ENCODE assay signal across 8 cellular contexts in genomic region chr7:101217388-101218235, GRCh38. TPM values are rescaled to one million over a fixed set of nuclear protein-coding genes. Genes with fewer than 3 reads are reported as not detected.
DNase-seq lines count a peak whose midpoint lies in the region; ATAC-seq and TF ChIP-seq lines count a peak whose summit lies in the region.

PLOD3 (minus strand) TSS chr7:101217581; CDS start chr7:101217274, 307 bp downstream.
ZNHIT1 (plus strand) TSS chr7:101218165; CDS start chr7:101218196, 31 bp downstream.

- H3K27me3 ChIP-seq in spleen (replicated peaks in 1 of 7) = no peaks in the 10 kb centered on the region

- peaks cover 0 to 55% (median 23%) of the 10 kb centered on the region in 6 donors for H3K36me3 ChIP-seq in spleen

- H3K9me3 ChIP-seq in spleen = no peaks in the 10 kb centered on the region

- peak in 7 of 11 experiments; percentile 18 to 42 (median 35) for TF ChIP-seq CTCF in spleen (IDR thresholded peaks at IDR 0.05 in 8 of 11, conservative IDR thresholded peaks at IDR 0.05 in 3 of 11)

- DNase-seq in AG08396 (ENCODE audit: low spot score) = peak; percentile 100
- peak; percentile 98 for DNase-seq in NCI-H345 treated with DMSO at 0.1 percent for 48 hours (lab: John Stamatoyannopoulos, UW; ENCODE audit: unreplicated experiment)
- peak; percentile 86 to 92 (median 88) for DNase-seq in activated CD4-positive, CD25-positive, alpha-beta regulatory T cell (lab: John Stamatoyannopoulos, UW)
- DNase-seq in central memory CD4-positive, alpha-beta T cell = peak; percentile 96
- peak; percentile 100 for DNase-seq in inferior parietal cortex (ENCODE audit: extremely low spot score)
- DNase-seq in spleen = peak; percentile 96

- H3K4me1 ChIP-seq in spleen = peaks cover 20 to 74% (median 48%) of the 10 kb centered on the region in 6 donors

- peak within 1 kb of the TSS; percentile 66 to 97 (median 94) for H3K27ac ChIP-seq in spleen

- WGBS in spleen, 5 donors = 0 to 1% (median 1%) methylated on average over 35 to 57 of the region's 57 CpGs

- H3K4me3 ChIP-seq in spleen = peak within 1 kb of the TSS; percentile 65 to 92 (median 88)

- intact Hi-C loops in spleen (cut with DNase I; ENCODE audit: low total_unique reads) = no loop called here

- TF ChIP-seq POLR2A in spleen (IDR thresholded peaks at IDR 0.05) = no peak

- ATAC-seq in GM19023 (IDR thresholded peaks at IDR 0.05; ENCODE audit: unreplicated experiment) (peak; percentile 62), HG03280 (IDR thresholded peaks at IDR 0.05; ENCODE audit: unreplicated experiment) (peak; percentile 61)

RNA-seq across cellular contexts. Expression of gene PLOD3, which starts in this region (rescaled TPM):
- 10 to 100 TPM; 36.4 to 72.5 (median 59.5) TPM for total RNA-seq in spleen
- 10 to 100 TPM; 20.4 to 42.4 (median 25.4) TPM for polyA plus RNA-seq in spleen

RNA-seq across cellular contexts. Expression of gene ZNHIT1, which starts in this region (rescaled TPM):
- 10 to 100 TPM; 47.3 to 69.3 (median 60.4) TPM for total RNA-seq in spleen
- polyA plus RNA-seq in spleen = 100 to 1,000 TPM in 2 of 3 donors, 10 to 100 TPM in 1; 86.3 to 127 (median 103) TPM

Comparison
In these comparisons a context has a peak if more than half of its experiments do, and no peak if none do; other contexts are left out.
1. Peak in every context shown above with its lines: DNase-seq, ATAC-seq, H3K4me3 ChIP-seq and H3K27ac ChIP-seq.